2 cellular contexts compared by ENCODE assay signal in the genomic region with DNA sequence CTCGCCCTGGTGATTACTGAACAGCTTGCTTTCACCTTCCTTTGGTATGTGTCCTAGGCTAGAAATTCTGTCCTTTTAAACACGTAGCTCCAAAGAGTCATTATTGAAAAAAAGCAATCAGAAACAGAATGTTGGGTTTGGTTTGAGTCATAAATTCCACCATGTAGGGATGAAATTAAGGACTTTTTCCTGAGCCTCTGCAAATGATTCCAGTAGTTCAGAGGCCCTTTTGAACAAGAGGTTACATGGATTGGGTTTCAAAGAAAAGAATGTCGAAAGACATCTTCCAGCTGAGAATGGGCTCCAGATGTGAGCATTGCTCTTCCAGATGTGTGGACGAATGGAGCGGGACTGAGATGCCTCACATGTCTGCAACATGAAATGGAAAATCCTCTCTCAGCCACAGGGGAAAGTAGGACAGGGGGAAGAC.
TF ChIP-seq lines count a peak whose summit lies in the region.

No MANE protein-coding gene starts in this region.

TF ChIP-seq in liver, 16 proteins besides CTCF, POLR2A, EP300 and RAD21:
- TF ChIP-seq EGR1 (IDR thresholded peaks at IDR 0.05; ENCODE audit: low read depth in 2 of 2) (no peak), NR2F2 (IDR thresholded peaks at IDR 0.05) (peak; percentile 47), TAF1 (conservative IDR thresholded peaks at IDR 0.05) (no peak), HNF4A (conservative IDR thresholded peaks at IDR 0.05) (no peak), SP1 (IDR thresholded peaks at IDR 0.05) (no peak)

TF ChIP-seq in HepG2, 621 proteins besides CTCF, POLR2A, EP300 and RAD21 (continued from another document):
- TF ChIP-seq TOPORS (CRISPR knock-in tag; IDR thresholded peaks at IDR 0.05) (no peak), GPN1 (CRISPR knock-in tag; IDR thresholded peaks at IDR 0.05; ENCODE audit: borderline replicate concordance) (no peak)
- TF ChIP-seq, protein P1, sequence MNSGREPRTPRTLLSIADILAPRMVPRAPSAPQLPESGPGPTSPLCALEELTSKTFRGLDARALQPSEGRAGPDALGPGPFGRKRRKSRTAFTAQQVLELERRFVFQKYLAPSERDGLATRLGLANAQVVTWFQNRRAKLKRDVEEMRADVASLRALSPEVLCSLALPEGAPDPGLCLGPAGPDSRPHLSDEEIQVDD (CRISPR knock-in tag; IDR thresholded peaks at IDR 0.05; ENCODE audit: borderline replicate concordance), result no peak
